9 cellular contexts compared by ENCODE assay signal in genomic region chr1:40312238-40313205, GRCh38. TPM values are rescaled to one million over a fixed set of nuclear protein-coding genes. Genes with fewer than 3 reads are reported as not detected.
DNase-seq lines count a peak whose midpoint lies in the region; TF ChIP-seq lines count a peak whose summit lies in the region.
"Had no signal": no experiment of that assay in that cellular context is flagged by ENCODE, and none has a peak within 500 bp of the region (broad histone marks: within the 10 kb centered on the region; RNA-seq: fewer than 3 reads in every experiment).

No MANE protein-coding gene starts in this region.

- H3K4ac ChIP-seq in trophoblast cell (ENCODE audit: low read depth, low read length): no peak overlapping the region

- H3K79me1 ChIP-seq in trophoblast cell (ENCODE audit: low read length): peaks cover 14% of the 10 kb centered on the region

- no peak overlapping the region for H2AFZ ChIP-seq in trophoblast cell (ENCODE audit: insufficient read depth, low read length, poor library complexity)

- no peak overlapping the region for H2BK5ac ChIP-seq in trophoblast cell (ENCODE audit: low read depth, low read length, poor library complexity)

- no peak overlapping the region for H4K91ac ChIP-seq in trophoblast cell (ENCODE audit: low read depth, low read length)

- H3K23ac ChIP-seq in trophoblast cell (ENCODE audit: low read length): no peak overlapping the region

- no CpG with 5 or more reads among the region's 10 CpGs for WGBS in trophoblast cell (ENCODE audit: extremely low coverage, insufficient coverage, insufficient read length)

- TF ChIP-seq POLR2A in Peyer's patch (IDR thresholded peaks at IDR 0.05): no peak

- no peak overlapping the region for H2BK12ac ChIP-seq in trophoblast cell (ENCODE audit: low read length)

- H3K9ac ChIP-seq in trophoblast cell (ENCODE audit: low read length): no peak overlapping the region

- H3K4me1 ChIP-seq in Peyer's patch (peaks cover 0 to 26% (median 19%) of the 10 kb centered on the region in 4 donors), trophoblast cell (ENCODE audit: control insufficient read depth in 1 of 2, insufficient read depth in 2 of 2, low read length in 2 of 2) (peaks cover 18 to 19% of the 10 kb centered on the region in 2 experiments)

- H2BK120ac ChIP-seq in trophoblast cell (ENCODE audit: insufficient read depth, low read length, poor library complexity): no peak overlapping the region

- DNase-seq in DMS153 (lab: John Stamatoyannopoulos, UW) (peak; percentile 28), DMS153 treated with DMSO at 0.1 percent for 48 hours (lab: John Stamatoyannopoulos, UW; ENCODE audit: unreplicated experiment) (no peak), HEK293T (ENCODE audit: extremely low spot score) (peak; percentile 6), Peyer's patch (peak in 2 of 3 donors; percentile 82 to 88), medulla oblongata (ENCODE audit: extremely low spot score) (peak; percentile 60), NCI-H446 (lab: John Stamatoyannopoulos, UW) (no peak), trophoblast cell (no peak), kidney glomerular epithelial cell (lab: John Stamatoyannopoulos, UW) (no peak)

- H3K18ac ChIP-seq in trophoblast cell (ENCODE audit: low read length): no peak overlapping the region

- no peak overlapping the region for H4K8ac ChIP-seq in trophoblast cell (ENCODE audit: low read depth, low read length)

- H3K4me3 ChIP-seq in Peyer's patch (no peak overlapping the region), trophoblast cell (ENCODE audit: low read depth, low read length) (no peak overlapping the region)

- H3K4me2 ChIP-seq in trophoblast cell (ENCODE audit: low read length): no peak overlapping the region

- H3K27ac ChIP-seq in Peyer's patch: peak overlapping the region in 1 of 4 donors; percentile 52
- H3K27ac ChIP-seq in trophoblast cell (ENCODE audit: low read depth, low read length): no peak overlapping the region
- H3K27ac ChIP-seq: 22Rv1 had no signal

- H3K36me3 ChIP-seq in Peyer's patch (no peaks in the 10 kb centered on the region), trophoblast cell (ENCODE audit: control insufficient read depth in 1 of 2, insufficient read depth in 2 of 2, low read length in 2 of 2) (no peaks in the 10 kb centered on the region)

- no peak for TF ChIP-seq CTCF in Peyer's patch (IDR thresholded peaks at IDR 0.05)

- CTCF ChIA-PET in HEK293T (lab: Yijun Ruan, JAX): no interaction called here

- no peaks in the 10 kb centered on the region for H3K9me3 ChIP-seq in Peyer's patch
- peaks cover 2% of the 10 kb centered on the region for H3K9me3 ChIP-seq in trophoblast cell (ENCODE audit: insufficient read depth, low read depth, low read length)

- H3K27me3 ChIP-seq in Peyer's patch (peaks cover 0 to 18% of the 10 kb centered on the region in 2 donors), trophoblast cell (ENCODE audit: insufficient read depth, low read length) (peaks cover 21% of the 10 kb centered on the region)

- POLR2A ChIA-PET in HEK293T (lab: Yijun Ruan, JAX): no interaction called here

- H2AK5ac ChIP-seq in trophoblast cell (ENCODE audit: low read length): no peak overlapping the region

- H4K12ac ChIP-seq in trophoblast cell (ENCODE audit: low read depth, low read length): no peak overlapping the region

- no peaks in the 10 kb centered on the region for H3K79me2 ChIP-seq in trophoblast cell (ENCODE audit: control insufficient read depth, insufficient read depth, low read length, poor library complexity)

- no peak overlapping the region for H3K14ac ChIP-seq in trophoblast cell (ENCODE audit: low read length)

TF ChIP-seq in HEK293T, 16 proteins besides CTCF, POLR2A, EP300 and RAD21:
- TF ChIP-seq, protein P1, sequence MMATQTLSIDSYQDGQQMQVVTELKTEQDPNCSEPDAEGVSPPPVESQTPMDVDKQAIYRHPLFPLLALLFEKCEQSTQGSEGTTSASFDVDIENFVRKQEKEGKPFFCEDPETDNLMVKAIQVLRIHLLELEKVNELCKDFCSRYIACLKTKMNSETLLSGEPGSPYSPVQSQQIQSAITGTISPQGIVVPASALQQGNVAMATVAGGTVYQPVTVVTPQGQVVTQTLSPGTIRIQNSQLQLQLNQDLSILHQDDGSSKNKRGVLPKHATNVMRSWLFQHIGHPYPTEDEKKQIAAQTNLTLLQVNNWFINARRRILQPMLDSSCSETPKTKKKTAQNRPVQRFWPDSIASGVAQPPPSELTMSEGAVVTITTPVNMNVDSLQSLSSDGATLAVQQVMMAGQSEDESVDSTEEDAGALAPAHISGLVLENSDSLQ (IDR thresholded peaks at IDR 0.05): no peak
- TF ChIP-seq FOXA1 (IDR thresholded peaks at IDR 0.05): no peak
- TF ChIP-seq ZNF384 (IDR thresholded peaks at IDR 0.05): no peak
- TF ChIP-seq TARDBP (IDR thresholded peaks at IDR 0.05): no peak
- no peak for TF ChIP-seq L3MBTL2 (conservative IDR thresholded peaks at IDR 0.05)
- no peak for TF ChIP-seq ARNT (IDR thresholded peaks at IDR 0.05)
- no peak for TF ChIP-seq BHLHE40 (IDR thresholded peaks at IDR 0.05; ENCODE audit: borderline replicate concordance)
- no peak for TF ChIP-seq SP1 (IDR thresholded peaks at IDR 0.05)
- no peak for TF ChIP-seq SUZ12 (IDR thresholded peaks at IDR 0.05)
- no peak for TF ChIP-seq FOXK2 (IDR thresholded peaks at IDR 0.05)
- no peak for TF ChIP-seq CTBP1 (IDR thresholded peaks at IDR 0.05; ENCODE audit: borderline replicate concordance)
- TF ChIP-seq HDGF (IDR thresholded peaks at IDR 0.05; ENCODE audit: borderline replicate concordance): no peak
- no peak for TF ChIP-seq FOXM1 (IDR thresholded peaks at IDR 0.05; ENCODE audit: borderline replicate concordance)
- TF ChIP-seq ELF4 (IDR thresholded peaks at IDR 0.05): no peak
- TF ChIP-seq NFRKB (IDR thresholded peaks at IDR 0.05): no peak
- no peak for TF ChIP-seq LEF1 (IDR thresholded peaks at IDR 0.05; ENCODE audit: borderline replicate concordance)

RNA-seq across cellular contexts. Expression of gene COL9A2, which starts 4.6 kb away (rescaled TPM):
- 10 to 100 TPM in 1 of 4 donors, 1 to 10 TPM in 3; 2.1 to 11.6 (median 6.3) TPM for total RNA-seq in Peyer's patch
- 18.1 and 20.5 TPM in 2 replicates for polyA plus RNA-seq in trophoblast cell (2013)

RNA-seq across cellular contexts. Expression of gene ZMPSTE24, which starts 54.5 kb away (rescaled TPM):
- total RNA-seq in Peyer's patch: 10 to 100 TPM; 11.6 to 44.3 (median 25.1) TPM
- 36.9 and 39.4 TPM in 2 replicates for polyA plus RNA-seq in trophoblast cell (2013)

Comparison
In these comparisons a context has a peak if more than half of its experiments do, and no peak if none do; other contexts are left out.
1. DNase-seq: peak in DMS153 (single experiment), HEK293T (single experiment), Peyer's patch (2 of 3) and medulla oblongata (single experiment); none in DMS153 treated with DMSO at 0.1 percent for 48 hours (single experiment), NCI-H446 (0 of 2), trophoblast cell (0 of 2) and kidney glomerular epithelial cell (single experiment).